Comparison of ENCODE assay signal across 21 cellular contexts in genomic region chr7:86929293-86930109, GRCh38.
DNase-seq lines count a peak whose midpoint lies in the region; ATAC-seq and TF ChIP-seq lines count a peak whose summit lies in the region.
"Had no signal": no experiment of that assay in that cellular context is flagged by ENCODE, and none has a peak within 500 bp of the region (broad histone marks: within the 10 kb centered on the region; RNA-seq: fewer than 3 reads in every experiment).

No MANE protein-coding gene starts in this region.

- no peak overlapping the region for H4K8ac ChIP-seq in H9 (replicated peaks; ENCODE audit: insufficient read length, low read depth, low read length)

- WGBS in H9 (ENCODE audit: extremely low coverage, insufficient read length, low lambda C conversion rate): no CpG with 5 or more reads among the region's 4 CpGs

- H3K9me3 Mint-ChIP-seq in H9 (no peaks in the 10 kb centered on the region), memory B cell (no peaks in the 10 kb centered on the region)
- H3K9me3 Mint-ChIP-seq in CD4-positive, alpha-beta T cell: no peaks in the 10 kb centered on the region

- no peaks in the 10 kb centered on the region for H3K9me3 ChIP-seq in H9 (ENCODE audit: control insufficient read depth, low read depth, low read length)
- H3K9me3 ChIP-seq in CD4-positive, alpha-beta T cell (ENCODE audit: control insufficient read depth, low read length): no peaks in the 10 kb centered on the region
- H3K9me3 ChIP-seq: neutrophil, sigmoid colon had no signal

- no peak overlapping the region for H2AK5ac ChIP-seq in H9 (ENCODE audit: insufficient read length, low read length)

- CTCF ChIA-PET in CD4-positive, alpha-beta T cell (lab: Charles Lee): interaction anchor here (1.0 kb wide), 1 partner anchor 9 kb away, joined by 3 read pairs; no protein-coding TSS in a partner anchor

- H3K4me3 Mint-ChIP-seq in H9: no peak overlapping the region
- no peak overlapping the region for H3K4me3 Mint-ChIP-seq in memory B cell
- H3K4me3 Mint-ChIP-seq in CD4-positive, alpha-beta T cell: no peak overlapping the region
- H3K4me3 Mint-ChIP-seq: activated CD8-positive, alpha-beta memory T cell treated with anti-CD3 and anti-CD28 coated beads, Interleukin-2, amount 10 ng/mL, durations not matched to agents 7 days and 5 days had no signal

- no peaks in the 10 kb centered on the region for H3K27me3 Mint-ChIP-seq in H9 (ENCODE audit: low read depth)
- no peaks in the 10 kb centered on the region for H3K27me3 Mint-ChIP-seq in memory B cell
- H3K27me3 Mint-ChIP-seq in CD4-positive, alpha-beta T cell: no peaks in the 10 kb centered on the region

- ATAC-seq in GM18861 (IDR thresholded peaks at IDR 0.05; ENCODE audit: unreplicated experiment) (peak; percentile 30), memory B cell (ENCODE audit: low read depth) (peak; percentile 45), HG02970 (IDR thresholded peaks at IDR 0.05; ENCODE audit: low FRiP score, unreplicated experiment) (no peak), GM21619 (IDR thresholded peaks at IDR 0.05; ENCODE audit: unreplicated experiment) (no peak)
- no peak for ATAC-seq in CD4-positive, alpha-beta T cell (ENCODE audit: poor library complexity)
- ATAC-seq: activated CD8-positive, alpha-beta memory T cell treated with anti-CD3 and anti-CD28 coated beads, Interleukin-2, amount 10 ng/mL, durations not matched to agents 7 days and 5 days; activated naive CD4-positive, alpha-beta T cell treated with anti-CD3 and anti-CD28 coated beads, Interleukin-2, amount 50 U/mL, for 72 hours had no signal

- no peak overlapping the region for H3K14ac ChIP-seq in H9 (ENCODE audit: insufficient read depth, low read length)

- H3K4me1 Mint-ChIP-seq in H9 (peaks cover 5 to 7% of the 10 kb centered on the region in 2 experiments; a peak in 3 of 4 replicates), memory B cell (peaks cover 6% of the 10 kb centered on the region)
- H3K4me1 Mint-ChIP-seq in CD4-positive, alpha-beta T cell (ENCODE audit: low read depth): no peaks in the 10 kb centered on the region
- H3K4me1 Mint-ChIP-seq: activated CD8-positive, alpha-beta memory T cell treated with anti-CD3 and anti-CD28 coated beads, Interleukin-2, amount 10 ng/mL, durations not matched to agents 7 days and 5 days had no signal

- TF ChIP-seq POLR2A in NB4 (IDR thresholded peaks at IDR 0.05; ENCODE audit: extremely low read depth, insufficient read length): no peak

- H3K27ac Mint-ChIP-seq in H9: peak overlapping the region; percentile 8 to 64 (median 32); a peak in 5 of 7 replicates
- peak overlapping the region; percentile 2 for H3K27ac Mint-ChIP-seq in memory B cell
- no peak overlapping the region for H3K27ac Mint-ChIP-seq in CD4-positive, alpha-beta T cell
- H3K27ac Mint-ChIP-seq: activated CD8-positive, alpha-beta memory T cell treated with anti-CD3 and anti-CD28 coated beads, Interleukin-2, amount 10 ng/mL, durations not matched to agents 7 days and 5 days; activated naive CD4-positive, alpha-beta T cell treated with anti-CD3 and anti-CD28 coated beads, Interleukin-2, amount 50 U/mL, for 72 hours had no signal

- H2BK120ac ChIP-seq in H9 (ENCODE audit: low read depth, low read length, poor library complexity, severe bottlenecking): no peak overlapping the region

- H2BK12ac ChIP-seq in H9 (ENCODE audit: insufficient read length, low read depth, low read length): no peak overlapping the region

- TF ChIP-seq CTCF in H9 (conservative IDR thresholded peaks at IDR 0.05) (no peak), NB4 (IDR thresholded peaks at IDR 0.05; ENCODE audit: low read depth, low read length) (no peak)
- no peak for TF ChIP-seq CTCF in CD4-positive, alpha-beta T cell (IDR thresholded peaks at IDR 0.05)

- no peak overlapping the region for H3K56ac ChIP-seq in H9 (ENCODE audit: insufficient read length, low read depth, low read length)

- H3K4me1 ChIP-seq in H9 (ENCODE audit: insufficient read depth, low read length): no peaks in the 10 kb centered on the region
- H3K4me1 ChIP-seq: sigmoid colon had no signal

- no peak overlapping the region for H3K27ac ChIP-seq in H9 (ENCODE audit: insufficient read length, low read depth, low read length)
- H3K27ac ChIP-seq in CD4-positive, alpha-beta T cell (ENCODE audit: low read depth, low read length): no peak overlapping the region
- H3K27ac ChIP-seq: C4-2B, neutrophil, sigmoid colon, WERI-Rb-1 had no signal

- no peaks in the 10 kb centered on the region for H3K23me2 ChIP-seq in H9 (ENCODE audit: insufficient read length, low read depth, low read length, poor library complexity, severe bottlenecking)

- intact Hi-C loops in CD4-positive, alpha-beta T cell (cut with DNase I, micrococcal nuclease): loop anchor here (5.0 kb wide), 3 partner anchors 48 to 488 kb away; partner anchors contain the start of gene ELAPOR2 (in 1 of the 2)

- no peak overlapping the region for H4K5ac ChIP-seq in H9 (ENCODE audit: insufficient read length, low read depth, low read length)

- H2AFZ ChIP-seq in H9 (ENCODE audit: low read length): no peak overlapping the region

- H3K4me3 ChIP-seq in NB4 (ENCODE audit: low read depth, low read length): no peak overlapping the region
- H3K4me3 ChIP-seq: lung, sigmoid colon had no signal

- no peak overlapping the region for H3T11ph ChIP-seq in H9 (ENCODE audit: low read length)

- H3K79me1 ChIP-seq in H9 (ENCODE audit: insufficient read depth, low read depth, low read length, poor library complexity, severe bottlenecking): no peaks in the 10 kb centered on the region

- H2BK5ac ChIP-seq in H9 (ENCODE audit: insufficient read length, low read length): no peak overlapping the region

- no peaks in the 10 kb centered on the region for H4K20me1 ChIP-seq in H9 (ENCODE audit: control insufficient read depth, insufficient read depth, insufficient read length)

- no peak overlapping the region for H3K4ac ChIP-seq in H9 (ENCODE audit: low read depth, low read length)

- no peak overlapping the region for H2BK15ac ChIP-seq in H9 (ENCODE audit: low read depth, low read length)

- POLR2A ChIA-PET in CD4-positive, alpha-beta T cell (lab: Charles Lee): no interaction called here

- no peaks in the 10 kb centered on the region for H3K79me2 ChIP-seq in H9 (ENCODE audit: insufficient read depth, low read length)

- H3K23ac ChIP-seq in H9 (ENCODE audit: insufficient read length, low read depth, low read length): no peak overlapping the region

- H3K4me2 ChIP-seq in H9 (ENCODE audit: insufficient read depth, insufficient read length, low read length): no peak overlapping the region

- H4K91ac ChIP-seq in H9 (ENCODE audit: insufficient read length, low read depth, low read length): no peak overlapping the region

- no peak overlapping the region for H2BK20ac ChIP-seq in H9 (ENCODE audit: low read depth, low read length, poor library complexity, severe bottlenecking)

- no peak for DNase-seq in H9
- peak; percentile 24 for DNase-seq in NB4 (ENCODE audit: low read depth)
- DNase-seq in memory B cell (ENCODE audit: low spot score in 2 of 2): no peak
- DNase-seq in CD4-positive, alpha-beta T cell: no peak
- DNase-seq in NCI-H1092 (lab: John Stamatoyannopoulos, UW): no peak
- DNase-seq: activated CD8-positive, alpha-beta memory T cell treated with anti-CD3 and anti-CD28 coated beads, Interleukin-2, amount 10 ng/mL, durations not matched to agents 7 days and 5 days; EL; foreskin fibroblast; IMR-90; NCI-H146; NCI-H526; sigmoid colon; stimulated activated CD4-positive, alpha-beta T cell treated with anti-CD3 and anti-CD28 coated beads, Interleukin-4, amount 100 ng/mL, for 24 hours; WERI-Rb-1 had no signal

- H3K18ac ChIP-seq in H9 (ENCODE audit: insufficient read length, low read depth, low read length): no peak overlapping the region

- no peak overlapping the region for H3K9ac ChIP-seq in H9 (ENCODE audit: extremely low read depth, insufficient read length, low read length)

- H3K36me3 Mint-ChIP-seq in H9 (ENCODE audit: insufficient read depth in 1 of 3, low read depth in 3 of 3): peaks cover 4 to 25% (median 10%) of the 10 kb centered on the region in 3 experiments; a peak in 6 of 7 replicates
- H3K36me3 Mint-ChIP-seq in memory B cell: peaks cover 5% of the 10 kb centered on the region
- H3K36me3 Mint-ChIP-seq in CD4-positive, alpha-beta T cell (ENCODE audit: low read depth): no peaks in the 10 kb centered on the region
- H3K36me3 Mint-ChIP-seq: activated CD8-positive, alpha-beta memory T cell treated with anti-CD3 and anti-CD28 coated beads, Interleukin-2, amount 10 ng/mL, durations not matched to agents 7 days and 5 days; activated naive CD4-positive, alpha-beta T cell treated with anti-CD3 and anti-CD28 coated beads, Interleukin-2, amount 50 U/mL, for 72 hours had no signal

- no peaks in the 10 kb centered on the region for H3K27me3 ChIP-seq in H9 (ENCODE audit: insufficient read depth, low read length)
- no peaks in the 10 kb centered on the region for H3K27me3 ChIP-seq in CD4-positive, alpha-beta T cell (ENCODE audit: control insufficient read depth, insufficient read depth, low read length)
- H3K27me3 ChIP-seq: sigmoid colon had no signal

Comparison
In these comparisons a context has a peak if more than half of its experiments do, and no peak if none do; other contexts are left out.
1. ATAC-seq: peak in GM18861 (single experiment) and memory B cell (single experiment); none in HG02970 (single experiment), GM21619 (single experiment) and CD4-positive, alpha-beta T cell (single experiment).